Comparison of ENCODE assay signal across 8 cellular contexts in genomic region chr2:165793161-165793778, GRCh38. TPM values are rescaled to one million over a fixed set of nuclear protein-coding genes. Genes with fewer than 3 reads are reported as not detected.
DNase-seq lines count a peak whose midpoint lies in the region; ATAC-seq lines count a peak whose summit lies in the region.

No MANE protein-coding gene starts in this region.

- H3K27me3 ChIP-seq in mononuclear cell (ENCODE audit: insufficient read depth, low read length), result no peaks in the 10 kb centered on the region

- WGBS in urinary bladder, result 10% methylated on average over 35 of the region's 35 CpGs

- peak; percentile 6 for ATAC-seq in GM21723 (IDR thresholded peaks at IDR 0.05; ENCODE audit: unreplicated experiment)
- no peak for ATAC-seq in GM18498 (IDR thresholded peaks at IDR 0.05; ENCODE audit: unreplicated experiment)

- peak overlapping the region; percentile 57 for H3K4me3 ChIP-seq in mononuclear cell (ENCODE audit: low read length)
- H3K4me3 ChIP-seq in urinary bladder (ENCODE audit: low read depth, low read length), result peak overlapping the region; percentile 56

- peak; percentile 33 for DNase-seq in D341Med (ENCODE audit: low spot score)
- DNase-seq in NCI-H774 (lab: John Stamatoyannopoulos, UW), result peak; percentile 13
- DNase-seq in ecto neural progenitor cell (ENCODE audit: low spot score), result peak; percentile 63
- no peak for DNase-seq in NCI-H510A treated with DMSO at 0.1 percent for 48 hours (lab: John Stamatoyannopoulos, UW)

- H3K27ac ChIP-seq in urinary bladder (ENCODE audit: low read depth), result peak overlapping the region; percentile 78

- H3K9me3 ChIP-seq in mononuclear cell (ENCODE audit: low read depth, low read length), result no peaks in the 10 kb centered on the region

- H3K4me1 ChIP-seq in mononuclear cell (ENCODE audit: insufficient read depth, low read length), result peaks cover 20% of the 10 kb centered on the region
- no peaks in the 10 kb centered on the region for H3K4me1 ChIP-seq in urinary bladder (ENCODE audit: insufficient read depth)

- H3K36me3 ChIP-seq in urinary bladder (ENCODE audit: insufficient read depth), result no peaks in the 10 kb centered on the region

RNA-seq across cellular contexts. Expression of gene GALNT3, which starts 0.8 kb away (rescaled TPM):
- total RNA-seq in mononuclear cell (20.4 TPM), urinary bladder (14.0 TPM)
- polyA plus RNA-seq in urinary bladder, result 3.2 TPM
